In the genomic region with DNA sequence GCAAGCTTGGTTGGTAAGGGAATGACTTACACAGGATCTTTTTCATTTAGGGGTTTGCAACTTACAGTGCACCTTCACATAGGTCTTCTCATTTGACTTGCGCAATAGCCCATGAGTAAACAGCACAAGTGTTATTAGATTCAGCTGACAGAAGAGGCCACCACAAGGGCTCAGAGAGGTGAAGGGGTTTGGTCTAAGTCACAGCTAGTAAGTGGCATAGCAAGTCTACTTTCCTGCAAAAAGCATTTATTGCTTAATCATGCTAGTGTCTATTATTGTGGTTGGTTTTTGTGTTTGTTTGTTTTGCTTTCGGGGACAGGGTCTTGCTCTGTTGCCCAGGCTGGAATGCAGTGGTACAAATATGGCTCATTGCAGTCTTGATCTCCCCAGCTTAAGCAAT, we compare ENCODE assay signal across 16 cellular contexts.
DNase-seq lines count a peak whose midpoint lies in the region; ATAC-seq and TF ChIP-seq lines count a peak whose summit lies in the region.
"Had no signal": no experiment of that assay in that cellular context is flagged by ENCODE, and none has a peak within 500 bp of the region (broad histone marks: within the 10 kb centered on the region; RNA-seq: fewer than 3 reads in every experiment).

No MANE protein-coding gene starts in this region.

- H3K9me3 Mint-ChIP-seq in immature natural killer cell: no peaks in the 10 kb centered on the region

- ATAC-seq in Panc1 (no peak), upper lobe of right lung (peak; percentile 71), GM19035 (IDR thresholded peaks at IDR 0.05; ENCODE audit: unreplicated experiment) (no peak), HG03196 (IDR thresholded peaks at IDR 0.05; ENCODE audit: unreplicated experiment) (no peak)

- in situ Hi-C loops in Panc1 (cut with HindIII; ENCODE audit: low pct_unique_long_range_greater_than_20kb, low sequenced_read_pairs): no loop called here

- H3K9me3 ChIP-seq in Panc1 (ENCODE audit: control insufficient read depth, insufficient read depth, low read depth, low read length) (no peaks in the 10 kb centered on the region), upper lobe of right lung (no peaks in the 10 kb centered on the region)
- H3K9me3 ChIP-seq: esophagus squamous epithelium had no signal

- H3K27ac ChIP-seq in Panc1 (ENCODE audit: low read length) (peak overlapping the region; percentile 98), upper lobe of right lung (peak overlapping the region; percentile 76)
- H3K27ac ChIP-seq: cardiac muscle cell had no signal

- peak; percentile 48 for DNase-seq in SIG-M5 treated with dmso at 0.1 percent for 504 hours (lab: John Stamatoyannopoulos, UW; ENCODE audit: unreplicated experiment)
- no peak for DNase-seq in SIG-M5 (lab: John Stamatoyannopoulos, UW)
- DNase-seq in Panc1 (ENCODE audit: low read depth, low spot score): no peak
- peak; percentile 56 to 63 (median 61) for DNase-seq in immature natural killer cell
- DNase-seq in upper lobe of right lung: no peak
- DNase-seq in cerebellar nuclear complex (lab: John Stamatoyannopoulos, UW): no peak
- DNase-seq: ACHN; activated CD4-positive, alpha-beta T cell treated with anti-CD3 and anti-CD28 coated beads for 48 hours; activated effector memory CD4-positive, alpha-beta T cell treated with anti-CD3 and anti-CD28 coated beads, Interleukin-2, amount 50 U/mL, for 16 hours; esophagus squamous epithelium; NCI-H1105 treated with DMSO at 0.1 percent for 48 hours; NCI-H748 treated with DMSO at 0.1 percent for 48 hours; stimulated activated CD4-positive, alpha-beta T cell treated with anti-CD3 and anti-CD28 coated beads, Interleukin-12 subunit alpha, Interleukin-12 subunit beta, amount 100 ng/mL, for 4 hours had no signal

- peaks cover 40% of the 10 kb centered on the region for H3K4me1 ChIP-seq in Panc1 (ENCODE audit: control insufficient read depth, insufficient read depth, low read length)
- peaks cover 14% of the 10 kb centered on the region for H3K4me1 ChIP-seq in upper lobe of right lung

- peak overlapping the region in 2 of 5 donors; percentile 17 to 25 for H3K4me3 Mint-ChIP-seq in immature natural killer cell

- CTCF ChIA-PET in Panc1 (lab: Charles Lee): no interaction called here

- H3K27me3 ChIP-seq in Panc1 (ENCODE audit: control insufficient read depth, insufficient read depth, low read length): no peaks in the 10 kb centered on the region
- H3K27me3 ChIP-seq in upper lobe of right lung: no peaks in the 10 kb centered on the region
- H3K27me3 ChIP-seq: cardiac muscle cell, esophagus squamous epithelium had no signal

- H3K4me1 Mint-ChIP-seq in immature natural killer cell: peaks cover 28 to 34% of the 10 kb centered on the region in 2 donors

- peaks cover 6 to 10% (median 8%) of the 10 kb centered on the region in 3 donors for H3K27me3 Mint-ChIP-seq in immature natural killer cell (ENCODE audit: low read depth in 3 of 3)

- H3K36me3 ChIP-seq in Panc1 (ENCODE audit: control insufficient read depth, insufficient read depth, low read length) (no peaks in the 10 kb centered on the region), upper lobe of right lung (no peaks in the 10 kb centered on the region)
- H3K36me3 ChIP-seq: cardiac muscle cell, esophagus squamous epithelium had no signal

- BruUV-seq in Panc1 (replicated peaks; lab: Mats Ljungman, UMichigan): no TSS peak

- no peaks in the 10 kb centered on the region for H3K36me3 Mint-ChIP-seq in immature natural killer cell

- POLR2A ChIA-PET in Panc1 (lab: Charles Lee): interaction anchor here (0.7 kb wide), 2 partner anchors 77 to 567 kb away, joined by 3 to 5 read pairs; no protein-coding TSS in a partner anchor

- H3K27ac Mint-ChIP-seq in immature natural killer cell: peak overlapping the region in 5 of 6 donors; percentile 58 to 95 (median 85)

- no peak overlapping the region for H3K4me3 ChIP-seq in Panc1 (ENCODE audit: low read depth in 2 of 2, low read length in 2 of 2)
- no peak overlapping the region for H3K4me3 ChIP-seq in upper lobe of right lung
- H3K4me3 ChIP-seq: cardiac muscle cell, esophagus squamous epithelium had no signal

- no peak for TF ChIP-seq CTCF in Panc1 (IDR thresholded peaks at IDR 0.05)
- TF ChIP-seq CTCF in upper lobe of right lung (IDR thresholded peaks at IDR 0.05): no peak

- intact Hi-C loops in Panc1 (cut with micrococcal nuclease; ENCODE audit: unreplicated experiment): loop anchor here (5.0 kb wide), 1 partner anchor 38 kb away; no protein-coding TSS in a partner anchor
- intact Hi-C loops in upper lobe of right lung (cut with DNase I): no loop called here

Comparison
In these comparisons a context has a peak if more than half of its experiments do, and no peak if none do; other contexts are left out.
1. DNase-seq: peak in SIG-M5 treated with dmso at 0.1 percent for 504 hours (single experiment) and immature natural killer cell (3 of 3); none in SIG-M5 (single experiment), Panc1 (single experiment), upper lobe of right lung (single experiment) and cerebellar nuclear complex (0 of 2).